Comparison of ENCODE assay signal across 8 cellular contexts in genomic region chr9:87479801-87480201, GRCh38. TPM values are rescaled to one million over a fixed set of nuclear protein-coding genes. Genes with fewer than 3 reads are reported as not detected.
DNase-seq lines count a peak whose midpoint lies in the region; ATAC-seq and TF ChIP-seq lines count a peak whose summit lies in the region.

No MANE protein-coding gene starts in this region.

- no peaks in the 10 kb centered on the region for H3K79me2 ChIP-seq in KMS-11 (ENCODE audit: insufficient read depth, low read depth)

- no peak overlapping the region; the same call in 1 of the 2 replicates for H2AFZ ChIP-seq in KMS-11 (ENCODE audit: low read depth)

- TF ChIP-seq CTCF in KMS-11 (conservative IDR thresholded peaks at IDR 0.05; ENCODE audit: low read depth, low read length): no peak
- no peak for TF ChIP-seq CTCF in WERI-Rb-1 (IDR thresholded peaks at IDR 0.05; ENCODE audit: low read depth, low read length)
- no peak for TF ChIP-seq CTCF in gastrocnemius medialis (IDR thresholded peaks at IDR 0.05 in 4 of 5, conservative IDR thresholded peaks at IDR 0.05 in 1 of 5)
- no peak for TF ChIP-seq CTCF in sigmoid colon (IDR thresholded peaks at IDR 0.05)

- no peak overlapping the region for H3K4me3 ChIP-seq in KMS-11 (IDR thresholded peaks at IDR 0.05; ENCODE audit: insufficient read depth, low read depth, low read length)
- H3K4me3 ChIP-seq in WERI-Rb-1 (ENCODE audit: low read depth, low read length): no peak overlapping the region
- no peak overlapping the region for H3K4me3 ChIP-seq in gastrocnemius medialis
- no peak overlapping the region for H3K4me3 ChIP-seq in sigmoid colon

- in situ Hi-C loops in gastrocnemius medialis (cut with MboI; ENCODE audit: low sequenced_read_pairs in 4 of 4): no loop called here

- intact Hi-C loops in gastrocnemius medialis (cut with DNase I; ENCODE audit: low total_unique reads) (no loop called here), sigmoid colon (cut with DNase I) (loop anchor here (10.0 kb wide), 1 partner anchor 115 kb away; no protein-coding TSS in a partner anchor)

- H3K9me3 ChIP-seq in WERI-Rb-1 (ENCODE audit: severe bottlenecking) (no peaks in the 10 kb centered on the region), gastrocnemius medialis (no peaks in the 10 kb centered on the region), sigmoid colon (no peaks in the 10 kb centered on the region)

- H3K27ac ChIP-seq in KMS-11 (no peak overlapping the region), WERI-Rb-1 (no peak overlapping the region), gastrocnemius medialis (no peak overlapping the region), sigmoid colon (no peak overlapping the region)

- peak; percentile 19 for DNase-seq in germinal center (ENCODE audit: low spot score)
- no peak for DNase-seq in WERI-Rb-1
- DNase-seq in gastrocnemius medialis: no peak
- DNase-seq in HuH-7 (ENCODE audit: low spot score): no peak
- DNase-seq in sigmoid colon: no peak

- ATAC-seq in GM18498 (IDR thresholded peaks at IDR 0.05; ENCODE audit: unreplicated experiment) (peak; percentile 98), GM21619 (IDR thresholded peaks at IDR 0.05; ENCODE audit: unreplicated experiment) (peak; percentile 96), gastrocnemius medialis (no peak)

- H3K36me3 ChIP-seq in KMS-11 (ENCODE audit: insufficient read depth) (no peaks in the 10 kb centered on the region), WERI-Rb-1 (no peaks in the 10 kb centered on the region), gastrocnemius medialis (no peaks in the 10 kb centered on the region), sigmoid colon (no peaks in the 10 kb centered on the region)

- TF ChIP-seq EP300 in sigmoid colon (IDR thresholded peaks at IDR 0.05): no peak

- WGBS in sigmoid colon, 2 donors: 43 to 61% methylated on average over 4 of the region's 4 CpGs

- peaks cover 8% of the 10 kb centered on the region for H3K4me1 ChIP-seq in KMS-11 (ENCODE audit: low read depth, poor library complexity, severe bottlenecking)
- H3K4me1 ChIP-seq in gastrocnemius medialis: no peaks in the 10 kb centered on the region
- H3K4me1 ChIP-seq in sigmoid colon: no peaks in the 10 kb centered on the region

- no peaks in the 10 kb centered on the region for H4K20me1 ChIP-seq in KMS-11 (ENCODE audit: insufficient read depth)

- peak overlapping the region; percentile 25; the same call in 1 of the 2 replicates for H3K4me2 ChIP-seq in KMS-11

- no peak overlapping the region for H3K9ac ChIP-seq in KMS-11

- TF ChIP-seq POLR2A in gastrocnemius medialis (IDR thresholded peaks at IDR 0.05) (no peak), sigmoid colon (IDR thresholded peaks at IDR 0.05) (no peak)

- H3K27me3 ChIP-seq in KMS-11 (ENCODE audit: insufficient read depth, low read depth) (no peaks in the 10 kb centered on the region), WERI-Rb-1 (ENCODE audit: insufficient read depth, low read depth, severe bottlenecking) (no peaks in the 10 kb centered on the region), gastrocnemius medialis (no peaks in the 10 kb centered on the region), sigmoid colon (no peaks in the 10 kb centered on the region)

RNA-seq across cellular contexts. Expression of gene DAPK1, which starts 17.9 kb away (rescaled TPM):
- 1 to 10 TPM; 1.2 to 4.3 (median 2.7) TPM for total RNA-seq in gastrocnemius medialis
- total RNA-seq in sigmoid colon: 10 to 100 TPM; 78.1 to 92.5 (median 84.4) TPM
- polyA plus RNA-seq in sigmoid colon: 1 to 10 TPM; 4.8 to 7.1 (median 5.5) TPM

Comparison
In these comparisons a context has a peak if more than half of its experiments do, and no peak if none do; other contexts are left out.
1. ATAC-seq: peak in GM18498 (single experiment) and GM21619 (single experiment); none in gastrocnemius medialis (0 of 2).
2. RNA of gene DAPK1, which starts 17.9 kb away (total RNA-seq): 78.1 to 92.5 TPM in sigmoid colon; 1.2 to 4.3 TPM in gastrocnemius medialis; every median in the first group is over 10 times any median in the second.